ENCODE assay signal across 1 cellular context in the genomic region with DNA sequence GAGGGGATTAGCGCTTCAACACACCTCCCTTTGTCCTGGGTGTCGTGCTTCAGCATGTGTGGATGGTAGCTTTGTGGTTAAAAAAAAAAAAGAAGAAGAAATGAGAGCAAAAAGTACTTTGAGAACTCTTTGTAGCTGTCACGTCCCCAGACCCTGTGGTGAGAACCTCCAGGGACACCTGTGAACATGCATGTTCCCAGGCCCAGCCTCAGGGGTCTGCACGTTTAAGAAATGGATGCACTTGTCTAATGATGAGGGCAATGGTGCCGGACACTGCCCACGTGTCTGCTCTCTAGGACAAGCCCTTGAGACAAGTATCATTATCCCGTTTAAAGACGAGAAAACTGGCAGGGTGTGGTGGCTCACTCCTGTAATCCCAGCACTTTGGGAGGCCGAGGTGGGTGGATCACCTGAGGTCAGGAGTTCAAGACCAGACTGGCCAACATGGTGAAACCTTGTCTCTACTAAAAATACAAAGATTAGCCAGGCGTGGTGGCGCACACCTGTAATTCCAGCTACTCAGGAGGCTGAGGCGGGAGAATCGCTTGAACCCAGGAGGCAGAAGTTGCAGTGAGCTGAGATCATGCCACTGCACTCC.
TF ChIP-seq lines count a peak whose summit lies in the region.

No MANE protein-coding gene starts in this region.

TF ChIP-seq in HepG2, 621 proteins besides CTCF, POLR2A, EP300 and RAD21:
- 0 out of 2 replicates have a peak, but pooled peaks have one; percentile 59 for TF ChIP-seq ZNF563 (CRISPR knock-in tag; IDR thresholded peaks at IDR 0.05)
- TF ChIP-seq, protein P1, sequence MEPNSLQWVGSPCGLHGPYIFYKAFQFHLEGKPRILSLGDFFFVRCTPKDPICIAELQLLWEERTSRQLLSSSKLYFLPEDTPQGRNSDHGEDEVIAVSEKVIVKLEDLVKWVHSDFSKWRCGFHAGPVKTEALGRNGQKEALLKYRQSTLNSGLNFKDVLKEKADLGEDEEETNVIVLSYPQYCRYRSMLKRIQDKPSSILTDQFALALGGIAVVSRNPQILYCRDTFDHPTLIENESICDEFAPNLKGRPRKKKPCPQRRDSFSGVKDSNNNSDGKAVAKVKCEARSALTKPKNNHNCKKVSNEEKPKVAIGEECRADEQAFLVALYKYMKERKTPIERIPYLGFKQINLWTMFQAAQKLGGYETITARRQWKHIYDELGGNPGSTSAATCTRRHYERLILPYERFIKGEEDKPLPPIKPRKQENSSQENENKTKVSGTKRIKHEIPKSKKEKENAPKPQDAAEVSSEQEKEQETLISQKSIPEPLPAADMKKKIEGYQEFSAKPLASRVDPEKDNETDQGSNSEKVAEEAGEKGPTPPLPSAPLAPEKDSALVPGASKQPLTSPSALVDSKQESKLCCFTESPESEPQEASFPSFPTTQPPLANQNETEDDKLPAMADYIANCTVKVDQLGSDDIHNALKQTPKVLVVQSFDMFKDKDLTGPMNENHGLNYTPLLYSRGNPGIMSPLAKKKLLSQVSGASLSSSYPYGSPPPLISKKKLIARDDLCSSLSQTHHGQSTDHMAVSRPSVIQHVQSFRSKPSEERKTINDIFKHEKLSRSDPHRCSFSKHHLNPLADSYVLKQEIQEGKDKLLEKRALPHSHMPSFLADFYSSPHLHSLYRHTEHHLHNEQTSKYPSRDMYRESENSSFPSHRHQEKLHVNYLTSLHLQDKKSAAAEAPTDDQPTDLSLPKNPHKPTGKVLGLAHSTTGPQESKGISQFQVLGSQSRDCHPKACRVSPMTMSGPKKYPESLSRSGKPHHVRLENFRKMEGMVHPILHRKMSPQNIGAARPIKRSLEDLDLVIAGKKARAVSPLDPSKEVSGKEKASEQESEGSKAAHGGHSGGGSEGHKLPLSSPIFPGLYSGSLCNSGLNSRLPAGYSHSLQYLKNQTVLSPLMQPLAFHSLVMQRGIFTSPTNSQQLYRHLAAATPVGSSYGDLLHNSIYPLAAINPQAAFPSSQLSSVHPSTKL (CRISPR knock-in tag; IDR thresholded peaks at IDR 0.05), result 0 out of 2 replicates have a peak, but pooled peaks have one; percentile 4
- 0 out of 2 replicates have a peak, but pooled peaks have one; percentile 30 for TF ChIP-seq RXRA (CRISPR knock-in tag; IDR thresholded peaks at IDR 0.05)
- 0 out of 2 replicates have a peak, but pooled peaks have one; percentile 13 for TF ChIP-seq ZMYM4 (CRISPR knock-in tag; IDR thresholded peaks at IDR 0.05)
- TF ChIP-seq, protein P2, sequence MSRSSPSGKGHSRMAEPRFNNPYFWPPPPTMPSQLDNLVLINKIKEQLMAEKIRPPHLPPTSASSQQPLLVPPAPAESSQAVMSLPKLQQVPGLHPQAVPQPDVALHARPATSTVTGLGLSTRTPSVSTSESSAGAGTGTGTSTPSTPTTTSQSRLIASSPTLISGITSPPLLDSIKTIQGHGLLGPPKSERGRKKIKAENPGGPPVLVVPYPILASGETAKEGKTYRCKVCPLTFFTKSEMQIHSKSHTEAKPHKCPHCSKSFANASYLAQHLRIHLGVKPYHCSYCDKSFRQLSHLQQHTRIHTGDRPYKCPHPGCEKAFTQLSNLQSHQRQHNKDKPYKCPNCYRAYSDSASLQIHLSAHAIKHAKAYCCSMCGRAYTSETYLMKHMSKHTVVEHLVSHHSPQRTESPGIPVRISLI (CRISPR knock-in tag; IDR thresholded peaks at IDR 0.05; ENCODE audit: borderline replicate concordance), result peak; percentile 55; the same call in 1 of the 2 replicates
- 0 out of 2 replicates have a peak, but pooled peaks have one; percentile 13 for TF ChIP-seq ZNF431 (CRISPR knock-in tag; IDR thresholded peaks at IDR 0.05; ENCODE audit: borderline replicate concordance, low read depth)
- TF ChIP-seq FOXO1 (CRISPR knock-in tag; IDR thresholded peaks at IDR 0.05), result peak; percentile 18; the same call in 1 of the 2 replicates
- peak; percentile 55 for TF ChIP-seq ZBTB38 (CRISPR knock-in tag; IDR thresholded peaks at IDR 0.05)
- TF ChIP-seq, protein P3, sequence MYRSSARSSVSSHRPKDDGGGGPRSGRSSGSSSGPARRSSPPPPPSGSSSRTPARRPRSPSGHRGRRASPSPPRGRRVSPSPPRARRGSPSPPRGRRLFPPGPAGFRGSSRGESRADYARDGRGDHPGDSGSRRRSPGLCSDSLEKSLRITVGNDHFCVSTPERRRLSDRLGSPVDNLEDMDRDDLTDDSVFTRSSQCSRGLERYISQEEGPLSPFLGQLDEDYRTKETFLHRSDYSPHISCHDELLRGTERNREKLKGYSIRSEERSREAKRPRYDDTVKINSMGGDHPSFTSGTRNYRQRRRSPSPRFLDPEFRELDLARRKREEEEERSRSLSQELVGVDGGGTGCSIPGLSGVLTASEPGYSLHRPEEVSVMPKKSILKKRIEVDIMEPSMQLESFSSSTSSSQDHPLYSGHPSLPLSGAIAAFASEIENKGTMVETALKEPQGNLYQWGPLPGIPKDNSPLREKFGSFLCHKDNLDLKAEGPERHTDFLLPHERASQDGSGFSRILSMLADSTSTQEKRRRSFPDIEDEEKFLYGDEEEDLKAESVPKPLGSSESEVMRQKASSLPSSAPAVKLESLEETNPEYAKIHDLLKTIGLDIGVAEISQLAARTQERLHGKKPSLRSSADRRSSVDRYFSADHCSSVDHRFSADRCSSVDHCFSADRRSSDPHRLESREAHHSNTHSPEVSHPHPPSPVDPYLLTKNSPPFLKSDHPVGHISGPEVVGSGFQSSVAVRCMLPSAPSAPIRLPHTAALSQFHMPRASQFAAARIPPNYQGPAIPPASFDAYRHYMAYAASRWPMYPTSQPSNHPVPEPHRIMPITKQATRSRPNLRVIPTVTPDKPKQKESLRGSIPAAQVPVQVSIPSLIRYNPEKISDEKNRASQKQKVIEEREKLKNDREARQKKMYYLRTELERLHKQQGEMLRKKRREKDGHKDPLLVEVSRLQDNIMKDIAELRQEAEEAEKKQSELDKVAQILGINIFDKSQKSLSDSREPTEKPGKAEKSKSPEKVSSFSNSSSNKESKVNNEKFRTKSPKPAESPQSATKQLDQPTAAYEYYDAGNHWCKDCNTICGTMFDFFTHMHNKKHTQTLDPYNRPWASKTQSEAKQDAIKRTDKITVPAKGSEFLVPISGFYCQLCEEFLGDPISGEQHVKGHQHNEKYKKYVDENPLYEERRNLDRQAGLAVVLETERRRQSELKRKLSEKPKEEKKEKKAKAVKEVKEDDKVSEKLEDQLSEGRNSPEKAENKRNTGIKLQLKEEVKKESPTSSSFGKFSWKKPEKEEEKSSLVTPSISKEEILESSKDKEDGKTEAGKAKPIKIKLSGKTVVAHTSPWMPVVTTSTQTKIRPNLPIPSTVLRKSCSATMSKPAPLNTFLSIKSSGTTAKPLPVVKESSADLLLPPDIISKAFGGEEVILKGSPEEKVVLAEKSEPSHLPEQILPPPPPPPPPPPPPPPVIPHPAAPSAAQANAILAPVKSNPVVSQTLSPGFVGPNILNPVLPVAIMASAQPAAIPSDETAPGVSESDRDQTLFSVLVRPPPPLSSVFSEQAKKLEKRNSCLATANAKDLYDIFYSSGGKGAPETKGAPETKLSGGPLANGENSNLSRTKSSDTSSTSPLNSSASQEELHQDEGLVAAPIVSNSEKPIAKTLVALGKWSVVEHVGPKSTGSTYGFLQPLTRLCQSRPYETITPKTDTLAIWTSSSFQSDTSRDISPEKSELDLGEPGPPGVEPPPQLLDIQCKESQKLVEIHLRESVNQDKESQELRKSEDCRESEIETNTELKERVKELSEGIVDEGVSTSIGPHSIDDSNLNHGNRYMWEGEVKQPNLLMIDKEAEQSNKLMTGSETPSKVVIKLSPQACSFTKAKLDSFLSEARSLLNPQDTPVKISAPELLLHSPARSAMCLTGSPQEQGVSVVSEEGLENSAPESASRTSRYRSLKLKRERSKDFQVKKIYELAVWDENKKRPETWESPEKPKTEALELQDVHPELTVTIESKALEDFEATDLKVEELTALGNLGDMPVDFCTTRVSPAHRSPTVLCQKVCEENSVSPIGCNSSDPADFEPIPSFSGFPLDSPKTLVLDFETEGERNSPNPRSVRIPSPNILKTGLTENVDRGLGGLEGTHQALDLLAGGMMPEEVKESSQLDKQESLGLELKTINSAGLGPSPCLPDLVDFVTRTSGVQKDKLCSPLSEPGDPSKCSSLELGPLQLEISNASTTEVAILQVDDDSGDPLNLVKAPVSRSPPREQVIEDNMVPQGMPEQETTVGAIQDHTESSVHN (CRISPR knock-in tag; IDR thresholded peaks at IDR 0.05), result peak; percentile 47; the same call in 1 of the 2 replicates
- TF ChIP-seq SMAD3 (CRISPR knock-in tag; IDR thresholded peaks at IDR 0.05), result 0 out of 2 replicates have a peak, but pooled peaks have one; percentile 3
- 0 out of 2 replicates have a peak, but pooled peaks have one; percentile 43 for TF ChIP-seq ADNP (CRISPR knock-in tag; IDR thresholded peaks at IDR 0.05)
- peak; percentile 55; the same call in 1 of the 2 replicates for TF ChIP-seq ARHGAP35 (CRISPR knock-in tag; IDR thresholded peaks at IDR 0.05; ENCODE audit: borderline replicate concordance)
- TF ChIP-seq ZNF292 (CRISPR knock-in tag; IDR thresholded peaks at IDR 0.05; ENCODE audit: borderline replicate concordance, low read depth), result peak; percentile 5; the same call in 1 of the 2 replicates
- TF ChIP-seq ZNF460 (CRISPR knock-in tag; IDR thresholded peaks at IDR 0.05; ENCODE audit: borderline replicate concordance), result peak; percentile 76
- TF ChIP-seq TEAD3 (CRISPR knock-in tag; optimal IDR thresholded peaks at IDR 0.05; ENCODE audit: borderline replicate concordance), result peak; percentile 5
- TF ChIP-seq, protein P4, sequence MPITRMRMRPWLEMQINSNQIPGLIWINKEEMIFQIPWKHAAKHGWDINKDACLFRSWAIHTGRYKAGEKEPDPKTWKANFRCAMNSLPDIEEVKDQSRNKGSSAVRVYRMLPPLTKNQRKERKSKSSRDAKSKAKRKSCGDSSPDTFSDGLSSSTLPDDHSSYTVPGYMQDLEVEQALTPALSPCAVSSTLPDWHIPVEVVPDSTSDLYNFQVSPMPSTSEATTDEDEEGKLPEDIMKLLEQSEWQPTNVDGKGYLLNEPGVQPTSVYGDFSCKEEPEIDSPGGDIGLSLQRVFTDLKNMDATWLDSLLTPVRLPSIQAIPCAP (CRISPR knock-in tag; IDR thresholded peaks at IDR 0.05; ENCODE audit: low read depth), result 0 out of 2 replicates have a peak, but pooled peaks have one; percentile 32
